ENCODE assay signal across 1 cellular context in the genomic region with DNA sequence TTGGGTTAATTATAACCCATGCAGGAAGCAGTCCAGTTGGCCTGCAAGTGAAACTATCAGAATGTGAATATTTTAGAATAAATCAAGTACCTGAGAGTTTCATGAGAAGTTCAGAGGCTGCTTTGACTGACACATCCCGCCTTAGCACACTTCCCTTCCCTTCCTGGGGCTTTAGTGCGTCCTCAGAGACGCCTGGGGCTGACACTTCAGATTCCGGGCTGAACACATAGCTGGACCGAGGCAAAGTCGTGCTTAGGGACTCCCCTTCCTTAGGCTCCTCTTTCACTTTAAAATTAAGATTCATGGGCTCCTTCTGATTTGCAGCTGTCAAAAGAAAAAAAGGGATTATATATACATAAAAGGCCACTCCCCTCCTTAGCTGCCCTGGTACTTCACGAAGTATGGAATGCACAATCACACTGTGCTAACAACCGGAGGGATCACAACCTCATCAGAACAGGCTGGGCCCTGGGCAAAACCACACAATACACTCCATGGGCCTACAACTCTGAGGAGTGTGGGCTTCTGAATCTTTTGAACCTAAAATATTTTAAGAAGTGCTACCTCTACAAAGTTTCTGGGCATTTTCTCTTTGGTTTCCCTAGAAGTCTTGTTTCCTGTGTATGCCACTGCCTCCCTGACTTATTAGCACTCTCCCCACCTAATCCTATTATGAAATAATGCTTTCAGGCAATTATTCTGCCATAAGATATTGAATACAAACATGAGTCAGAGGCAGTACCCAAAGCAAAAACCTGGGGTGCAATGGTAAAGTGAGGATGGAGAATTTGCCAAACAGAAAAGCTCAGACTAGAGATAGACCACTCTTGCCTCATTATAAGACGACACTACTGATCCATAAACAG.
TF ChIP-seq lines count a peak whose summit lies in the region.

No MANE protein-coding gene starts in this region.

TF ChIP-seq in GM23338, 12 proteins besides CTCF, POLR2A, EP300 and RAD21 (continued from another document):
- no peak for TF ChIP-seq ZNF462 (CRISPR knock-in tag; IDR thresholded peaks at IDR 0.05)
TF ChIP-seq in GM23338: peak in this region for 0.
